Comparison of ENCODE assay signal across 22 cellular contexts in genomic region chr17:1956134-1956533, GRCh38.
"Had no signal": no experiment of that assay in that cellular context is flagged by ENCODE, and none has a peak within 500 bp of the region (broad histone marks: within the 10 kb centered on the region; RNA-seq: fewer than 3 reads in every experiment).

No MANE protein-coding gene starts in this region.

- H3K36me3 ChIP-seq: left lung, sigmoid colon, vagina had no signal

- H3K4me2 ChIP-seq: smooth muscle cell had no signal

- H3K27ac ChIP-seq: left lung, sigmoid colon, testis, vagina had no signal

- H3K9me3 ChIP-seq: left lung, sigmoid colon, testis, vagina had no signal

- H3K27me3 ChIP-seq: left lung, sigmoid colon, testis, vagina had no signal

- H3K4me1 ChIP-seq: left lung had no signal

- DNase-seq: activated CD4-positive, alpha-beta T cell treated with anti-CD3 and anti-CD28 coated beads, Interleukin-2, amount 50 U/mL, for 4 hours; activated CD8-positive, alpha-beta memory T cell treated with anti-CD3 and anti-CD28 coated beads for 24 hours; activated CD8-positive, alpha-beta memory T cell treated with anti-CD3 and anti-CD28 coated beads, Interleukin-2, amount 50 U/mL, for 4 hours; activated naive CD4-positive, alpha-beta T cell treated with Interleukin-2 at 50 U/mL for 16 hours; activated naive CD8-positive, alpha-beta T cell treated with anti-CD3 and anti-CD28 coated beads for 36 hours; activated T-cell treated with anti-CD3 and anti-CD28 coated beads, Interleukin-2, amount 50 U/mL, for 24 hours; effector memory CD4-positive, alpha-beta T cell; foreskin melanocyte; immature natural killer cell; kidney glomerular epithelial cell; left lung; naive thymus-derived CD4-positive, alpha-beta T cell; retina; sigmoid colon; stimulated activated CD4-positive, alpha-beta T cell treated with anti-CD3 and anti-CD28 coated beads, Interleukin-15, amount 100 ng/mL, for 24 hours; stimulated activated naive B cell treated with anti-CD40 and anti-IgM and Interleukin-4, amounts not matched to agents 10 μg/mL and 1 μg/mL and 100 μg/mL, for 72 hours; trophoblast cell had no signal

- ATAC-seq: esophagus mucosa; left lung; naive thymus-derived CD4-positive, alpha-beta T cell; stimulated activated naive B cell treated with anti-CD40 and anti-IgM and Interleukin-4, amounts not matched to agents 10 μg/mL and 1 μg/mL and 100 μg/mL, for 72 hours had no signal

- H3K4me3 ChIP-seq: left lung, lung, sigmoid colon, smooth muscle cell, testis, vagina had no signal
